In genomic region chr20:50913976-50914375, GRCh38 we compare ENCODE assay signal across 1 cellular context.
TF ChIP-seq lines count a peak whose summit lies in the region.

No MANE protein-coding gene starts in this region.

TF ChIP-seq in K562, 482 proteins besides CTCF, POLR2A, EP300 and RAD21 (continued from another document and continues in another):
- TF ChIP-seq MNT (conservative IDR thresholded peaks at IDR 0.05): 0 out of 4 replicates have a peak, but pooled peaks of 1 of the 2 experiments have one; percentile 31
- TF ChIP-seq BRCA1 (IDR thresholded peaks at IDR 0.05): no peak
- TF ChIP-seq BRCA1 (CRISPR knock-in tag; IDR thresholded peaks at IDR 0.05): no peak
- TF ChIP-seq TEAD2 (tag; IDR thresholded peaks at IDR 0.05): no peak
- TF ChIP-seq PHF8 (IDR thresholded peaks at IDR 0.05; ENCODE audit: borderline replicate concordance, low read length): no peak
- no peak for TF ChIP-seq PTTG1 (tag; IDR thresholded peaks at IDR 0.05; ENCODE audit: low read depth)
- TF ChIP-seq SNRNP70 (optimal IDR thresholded peaks at IDR 0.05; ENCODE audit: low read depth, low read length): no peak
- no peak for TF ChIP-seq ZNF134 (CRISPR knock-in tag; conservative IDR thresholded peaks at IDR 0.05)
- TF ChIP-seq TFE3 (CRISPR knock-in tag; IDR thresholded peaks at IDR 0.05): no peak
- 0 out of 4 replicates have a peak, but pooled peaks of 1 of the 2 experiments have one; percentile 26 for TF ChIP-seq HDAC1 (IDR thresholded peaks at IDR 0.05)
- TF ChIP-seq ELK1 (CRISPR knock-in tag; IDR thresholded peaks at IDR 0.05): no peak
- no peak for TF ChIP-seq PRDM10 (IDR thresholded peaks at IDR 0.05; ENCODE audit: partially characterized antibody)
- no peak for TF ChIP-seq ILF3 (IDR thresholded peaks at IDR 0.05; ENCODE audit: borderline replicate concordance)
- TF ChIP-seq ZNF644 (tag; IDR thresholded peaks at IDR 0.05; ENCODE audit: low read depth): no peak
- TF ChIP-seq PYGO2 (tag; IDR thresholded peaks at IDR 0.05): no peak
- TF ChIP-seq ZNF449 (CRISPR knock-in tag; IDR thresholded peaks at IDR 0.05): no peak
- TF ChIP-seq HDAC3 (IDR thresholded peaks at IDR 0.05; ENCODE audit: borderline replicate concordance, partially characterized antibody): no peak
- no peak for TF ChIP-seq NFYB (IDR thresholded peaks at IDR 0.05; ENCODE audit: extremely low read depth, insufficient read length)
- TF ChIP-seq ZHX1 (conservative IDR thresholded peaks at IDR 0.05; ENCODE audit: low read length): no peak
- TF ChIP-seq HNRNPH1 (optimal IDR thresholded peaks at IDR 0.05; ENCODE audit: low read depth, low read length): no peak
- no peak for TF ChIP-seq ZNF639 (CRISPR knock-in tag; conservative IDR thresholded peaks at IDR 0.05 in 1 of 2, IDR thresholded peaks at IDR 0.05 in 1 of 2)
- no peak for TF ChIP-seq GATAD2A (IDR thresholded peaks at IDR 0.05)
- TF ChIP-seq ATF2 (CRISPR knock-in tag; IDR thresholded peaks at IDR 0.05): no peak
- TF ChIP-seq MAFG (tag; conservative IDR thresholded peaks at IDR 0.05): no peak
- TF ChIP-seq ZNF277 (CRISPR knock-in tag; IDR thresholded peaks at IDR 0.05; ENCODE audit: borderline replicate concordance): no peak
- TF ChIP-seq FOSL1 (tag; conservative IDR thresholded peaks at IDR 0.05): peak; percentile 81
- TF ChIP-seq XRCC5 (IDR thresholded peaks at IDR 0.05; ENCODE audit: low read depth, low read length): no peak
- TF ChIP-seq ZZZ3 (IDR thresholded peaks at IDR 0.05): no peak
- TF ChIP-seq RFX1 (IDR thresholded peaks at IDR 0.05): no peak
- TF ChIP-seq ID3 (CRISPR knock-in tag; IDR thresholded peaks at IDR 0.05): no peak
- no peak for TF ChIP-seq ID3 (tag; IDR thresholded peaks at IDR 0.05)
- TF ChIP-seq CSDE1 (IDR thresholded peaks at IDR 0.05): no peak
- TF ChIP-seq CREB5 (CRISPR knock-in tag; IDR thresholded peaks at IDR 0.05): no peak
- TF ChIP-seq STAT6 (CRISPR knock-in tag; IDR thresholded peaks at IDR 0.05): no peak
- no peak for TF ChIP-seq ZNF561 (CRISPR knock-in tag; conservative IDR thresholded peaks at IDR 0.05)
